Comparison of ENCODE assay signal across 25 cellular contexts in the genomic region with DNA sequence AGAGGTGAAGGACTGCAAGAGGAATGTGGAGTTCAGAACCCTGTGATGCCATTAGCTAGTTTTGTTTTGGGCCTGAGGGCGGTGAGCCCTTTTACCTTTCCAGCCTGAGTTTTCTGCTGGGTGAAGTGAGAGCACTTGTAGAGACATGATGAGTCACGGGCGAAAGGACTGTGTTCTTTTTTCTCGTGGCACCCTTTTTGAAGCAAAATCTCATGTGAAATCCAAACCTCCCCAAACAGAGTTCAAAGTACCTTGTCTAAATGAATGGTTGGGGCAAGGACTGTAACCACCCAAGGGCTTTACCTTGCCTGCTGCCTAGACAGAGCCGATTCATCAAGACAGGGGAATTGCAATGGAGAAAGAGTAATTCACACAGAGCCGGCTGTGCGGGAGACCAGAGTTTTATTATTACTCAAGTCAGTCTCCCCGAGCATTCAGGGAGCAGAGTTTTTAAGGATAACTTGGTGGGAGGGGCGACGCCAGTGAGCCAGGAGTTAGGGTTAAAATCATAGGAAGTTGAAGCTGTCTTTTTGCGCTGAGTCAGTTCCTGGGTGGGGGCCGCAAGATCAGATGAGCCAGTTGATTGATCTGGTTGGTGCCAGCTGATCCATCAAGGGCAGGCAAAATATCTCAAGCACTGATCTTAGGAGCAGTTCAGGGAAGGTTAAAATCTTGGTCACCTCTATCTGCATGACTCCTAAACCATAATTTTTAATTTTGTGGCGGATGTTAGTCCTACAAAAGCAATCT. TPM values are rescaled to one million over a fixed set of nuclear protein-coding genes. Genes with fewer than 3 reads are reported as not detected.
"Had no signal": no experiment of that assay in that cellular context is flagged by ENCODE, and none has a peak within 500 bp of the region (broad histone marks: within the 10 kb centered on the region; RNA-seq: fewer than 3 reads in every experiment).

No MANE protein-coding gene starts in this region.

- H3K9me3 Mint-ChIP-seq: activated naive CD8-positive, alpha-beta T cell treated with anti-CD3 and anti-CD28 coated beads for 36 hours; activated T-cell treated with anti-CD3 and anti-CD28 coated beads, Interleukin-2, amount 50 U/mL, for 4 hours; activated T-helper 2 cell treated with anti-CD3 and anti-CD28 coated beads, Interferon-gamma antibody, Interleukin-2, Interleukin-4, amounts not matched to agents 10 μg/mL and 5 μg/mL and 100 μg/mL, durations not matched to agents 14 hours and 24 hours and 36 hours; natural killer cell treated with Interleukin-12 subunit alpha and Interleukin-12 subunit beta and Interleukin-15 and Interleukin-18, amount 100 ng/mL, for 72 hours; stimulated activated naive B cell treated with anti-CD40 and anti-IgM and Interleukin-4, amounts not matched to agents 10 μg/mL and 1 μg/mL and 100 μg/mL, for 72 hours; T-cell; T-helper 2 cell treated with Interferon-gamma antibody and Interleukin-4, amounts not matched to agents 5 μg/mL and 100 μg/mL, for 36 hours had no signal

- H3K27ac Mint-ChIP-seq: activated naive CD8-positive, alpha-beta T cell treated with anti-CD3 and anti-CD28 coated beads for 36 hours; activated T-helper 2 cell treated with anti-CD3 and anti-CD28 coated beads, Interferon-gamma antibody, Interleukin-2, Interleukin-4, amounts not matched to agents 10 μg/mL and 5 μg/mL and 100 μg/mL, durations not matched to agents 14 hours and 24 hours and 36 hours; natural killer cell treated with Interleukin-12 subunit alpha and Interleukin-12 subunit beta and Interleukin-15 and Interleukin-18, amount 100 ng/mL, for 72 hours; stimulated activated naive B cell treated with anti-CD40 and anti-IgM and Interleukin-4, amounts not matched to agents 10 μg/mL and 1 μg/mL and 100 μg/mL, for 72 hours; T-cell; T-helper 2 cell treated with Interferon-gamma antibody and Interleukin-4, amounts not matched to agents 5 μg/mL and 100 μg/mL, for 36 hours had no signal

- H3K4me3 Mint-ChIP-seq: activated naive CD8-positive, alpha-beta T cell treated with anti-CD3 and anti-CD28 coated beads for 36 hours; activated T-cell treated with anti-CD3 and anti-CD28 coated beads, Interleukin-2, amount 50 U/mL, for 4 hours; natural killer cell treated with Interleukin-12 subunit alpha and Interleukin-12 subunit beta and Interleukin-15 and Interleukin-18, amount 100 ng/mL, for 72 hours; stimulated activated naive B cell treated with anti-CD40 and anti-IgM and Interleukin-4, amounts not matched to agents 10 μg/mL and 1 μg/mL and 100 μg/mL, for 72 hours; T-cell; T-helper 2 cell treated with Interferon-gamma antibody and Interleukin-4, amounts not matched to agents 5 μg/mL and 100 μg/mL, for 36 hours had no signal

- H3K36me3 ChIP-seq: heart right ventricle, left ventricle myocardium inferior, transverse colon, vagina had no signal

- H3K9ac ChIP-seq: parathyroid adenoma had no signal

- H3K9me3 ChIP-seq: heart right ventricle, left ventricle myocardium inferior, transverse colon, vagina had no signal

- DNase-seq: activated CD4-positive, alpha-beta T cell treated with anti-CD3 and anti-CD28 coated beads for 1 hour; activated CD4-positive, alpha-beta T cell treated with anti-CD3 and anti-CD28 coated beads, Interleukin-2, amount 50 U/mL, for 4 hours; activated CD8-positive, alpha-beta memory T cell treated with anti-CD3 and anti-CD28 coated beads for 24 hours; activated CD8-positive, alpha-beta memory T cell treated with anti-CD3 and anti-CD28 coated beads, Interleukin-2, amount 50 U/mL, for 48 hours; activated naive CD4-positive, alpha-beta T cell treated with Interleukin-2 at 50 U/mL for 16 hours; activated naive CD8-positive, alpha-beta T cell treated with anti-CD3 and anti-CD28 coated beads for 36 hours; activated T-cell treated with anti-CD3 and anti-CD28 coated beads, Interleukin-2, amount 50 U/mL, for 4 hours; amygdala; cerebellar nuclear complex; heart right ventricle; kidney; left ventricle myocardium inferior; midbrain; small intestine; stimulated activated CD4-positive, alpha-beta T cell treated with anti-CD3 and anti-CD28 coated beads, Interleukin-2, amount 100 ng/mL, for 24 hours; stimulated activated naive B cell treated with anti-CD40 and anti-IgM and Interleukin-4, amounts not matched to agents 10 μg/mL and 1 μg/mL and 100 μg/mL, for 72 hours; T-cell; transverse colon had no signal

- H3K27ac ChIP-seq: coronary artery, epithelial cell of prostate, heart right ventricle, left ventricle myocardium inferior, parathyroid adenoma, transverse colon, vagina had no signal

- H3K36me3 Mint-ChIP-seq: activated naive CD8-positive, alpha-beta T cell treated with anti-CD3 and anti-CD28 coated beads for 36 hours; natural killer cell treated with Interleukin-12 subunit alpha and Interleukin-12 subunit beta and Interleukin-15 and Interleukin-18, amount 100 ng/mL, for 72 hours; stimulated activated naive B cell treated with anti-CD40 and anti-IgM and Interleukin-4, amounts not matched to agents 10 μg/mL and 1 μg/mL and 100 μg/mL, for 72 hours; T-cell had no signal

- H3K4me3 ChIP-seq: coronary artery, heart right ventricle, left ventricle myocardium inferior, transverse colon, vagina had no signal

RNA-seq across cellular contexts. Expression of a gene that starts 25.8 kb away (rescaled TPM):
- total RNA-seq: activated naive CD8-positive, alpha-beta T cell treated with anti-CD3 and anti-CD28 coated beads for 36 hours; activated T-cell treated with anti-CD3 and anti-CD28 coated beads, Interleukin-2, amount 50 U/mL, for 4 hours; natural killer cell treated with Interleukin-12 subunit alpha and Interleukin-12 subunit beta and Interleukin-15 and Interleukin-18, amount 100 ng/mL, for 72 hours; T-cell had no signal
